Comparison of ENCODE assay signal across 8 cellular contexts in genomic region chr1:112619518-112620458, GRCh38. TPM values are rescaled to one million over a fixed set of nuclear protein-coding genes. Genes with fewer than 3 reads are reported as not detected.
DNase-seq lines count a peak whose midpoint lies in the region; ATAC-seq and TF ChIP-seq lines count a peak whose summit lies in the region.

CAPZA1 (plus strand) TSS chr1:112619832; CDS start chr1:112619845, 13 bp downstream.

- H3K4me3 ChIP-seq in Jurkat, Clone E6-1 (ENCODE audit: low read length): peak within 1 kb of the TSS; percentile 93
- H3K4me3 ChIP-seq in PC-3 (ENCODE audit: low read length): peak within 1 kb of the TSS; percentile 90
- H3K4me3 ChIP-seq in epithelial cell of proximal tubule (ENCODE audit: low read depth, low read length): peak within 1 kb of the TSS; percentile 100
- peak within 1 kb of the TSS; percentile 88 to 99 for H3K4me3 ChIP-seq in mucosa of rectum (ENCODE audit: low read length in 2 of 2)

- ATAC-seq in GM21619 (IDR thresholded peaks at IDR 0.05; ENCODE audit: unreplicated experiment) (peak; percentile 83), PC-3 (peak; percentile 85)

- DNase-seq in DMS153 treated with DMSO at 0.1 percent for 48 hours (lab: John Stamatoyannopoulos, UW; ENCODE audit: unreplicated experiment) (peak; percentile 77), PC-3 (peak; percentile 90), activated T-cell treated with anti-CD3 and anti-CD28 coated beads for 48 hours (ENCODE audit: low read depth) (peak; percentile 88), epithelial cell of proximal tubule (ENCODE audit: low read depth) (no peak)
- peak; percentile 87 for DNase-seq in Jurkat, Clone E6-1 (ENCODE audit: low read depth, low spot score)
- peak; percentile 80 to 82 for DNase-seq in stimulated activated CD8-positive, alpha-beta memory T cell treated with anti-CD3 and anti-CD28 coated beads, Interleukin-4, amount 100 ng/mL, for 4 hours (ENCODE audit: low read depth in 2 of 2, low spot score in 1 of 2)

- intact Hi-C loops in PC-3 (cut with micrococcal nuclease): loop anchor here (1.0 kb wide), 2 partner anchors 88 to 225 kb away; partner anchors contain the start of gene RHOC

- BruUV-seq in PC-3 (replicated peaks; lab: Mats Ljungman, UMichigan): no TSS peak

- peaks cover 29% of the 10 kb centered on the region for H4K20me1 ChIP-seq in PC-3 (ENCODE audit: low read length)

- no peaks in the 10 kb centered on the region for H3F3A ChIP-seq in PC-3 (ENCODE audit: low read length, unreplicated experiment)

- TF ChIP-seq CTCF in PC-3 (conservative IDR thresholded peaks at IDR 0.05; ENCODE audit: low read depth, low read length) (no peak), epithelial cell of proximal tubule (conservative IDR thresholded peaks at IDR 0.05; ENCODE audit: low read depth, low read length) (no peak)

- H3K9me3 ChIP-seq in PC-3 (ENCODE audit: low read length) (no peaks in the 10 kb centered on the region), mucosa of rectum (ENCODE audit: control insufficient read depth in 2 of 2, low read length in 2 of 2) (no peaks in the 10 kb centered on the region)

- H3K27ac ChIP-seq in PC-3 (ENCODE audit: low read length) (peak within 1 kb of the TSS; percentile 93), mucosa of rectum (ENCODE audit: low read depth in 2 of 2, low read length in 2 of 2) (peak within 1 kb of the TSS; percentile 100)

- CTCF ChIA-PET in PC-3 (lab: Charles Lee): interaction anchor here (0.7 to 1.1 kb wide), 2 partner anchors 118 to 250 kb away, joined by 3 read pairs; no protein-coding TSS in a partner anchor

- H3K36me3 ChIP-seq in PC-3 (ENCODE audit: low read depth, low read length) (peaks cover 1% of the 10 kb centered on the region; the same call in 1 of the 2 replicates), mucosa of rectum (ENCODE audit: control insufficient read depth in 2 of 2, insufficient read depth in 2 of 2, low read length in 2 of 2) (peaks cover 0 to 3% of the 10 kb centered on the region in 2 donors)

- peaks cover 95% of the 10 kb centered on the region for H3K79me2 ChIP-seq in PC-3 (ENCODE audit: low read length)

- peak within 1 kb of the TSS; percentile 99 for H3K9ac ChIP-seq in PC-3 (ENCODE audit: low read length)
- H3K9ac ChIP-seq in mucosa of rectum (ENCODE audit: low read depth in 1 of 2, low read length in 2 of 2): peak within 1 kb of the TSS; percentile 100

- no peaks in the 10 kb centered on the region for H3K9me2 ChIP-seq in PC-3 (replicated peaks; ENCODE audit: low read length)

- POLR2A ChIA-PET in PC-3 (lab: Charles Lee; ENCODE audit: unreplicated experiment): interaction anchor here (0.6 to 1.1 kb wide), 3 partner anchors 95 to 770 kb away, joined by 3 to 10 read pairs (median 3); partner anchors contain the start of genes MAGI3 and PPM1J

- H3K27me3 ChIP-seq in PC-3 (ENCODE audit: low read length) (no peaks in the 10 kb centered on the region), mucosa of rectum (ENCODE audit: control insufficient read depth in 2 of 2, insufficient read depth in 2 of 2, low read length in 2 of 2) (no peaks in the 10 kb centered on the region)

- H3K4me2 ChIP-seq in PC-3 (ENCODE audit: low read length): peak within 1 kb of the TSS; percentile 97

- peak within 1 kb of the TSS; percentile 96 for H2AFZ ChIP-seq in PC-3 (ENCODE audit: low read length)

- H3K4me1 ChIP-seq in PC-3 (ENCODE audit: insufficient read depth, low read length) (peaks cover 22% of the 10 kb centered on the region), mucosa of rectum (ENCODE audit: control insufficient read depth in 2 of 2, insufficient read depth in 2 of 2, low read length in 2 of 2) (peaks cover 10 to 13% of the 10 kb centered on the region in 2 donors)

RNA-seq across cellular contexts. Expression of gene CAPZA1, which starts in this region (rescaled TPM):
- polyA plus RNA-seq in Jurkat, Clone E6-1 (2012; ENCODE audit: insufficient read depth, insufficient read length): 184 TPM
- 177 and 273 TPM in 2 replicates for total RNA-seq in PC-3 (2014; rRNA removed)
- 215 and 311 TPM in 2 replicates for total RNA-seq in epithelial cell of proximal tubule
